20 cellular contexts compared by ENCODE assay signal in genomic region chr3:172119266-172119957, GRCh38.
"Had no signal": no experiment of that assay in that cellular context is flagged by ENCODE, and none has a peak within 500 bp of the region (broad histone marks: within the 10 kb centered on the region; RNA-seq: fewer than 3 reads in every experiment).

No MANE protein-coding gene starts in this region.

- H3K4me1 ChIP-seq: parathyroid adenoma had no signal

- H3K9me3 ChIP-seq: esophagus squamous epithelium, transverse colon had no signal

- DNase-seq: activated CD4-positive, alpha-beta T cell treated with anti-CD3 and anti-CD28 coated beads, Interleukin-2, amount 50 U/mL, for 48 hours; activated CD8-positive, alpha-beta memory T cell treated with anti-CD3 and anti-CD28 coated beads, Interleukin-2, amount 10 ng/mL, durations not matched to agents 7 days and 5 days; activated effector memory CD4-positive, alpha-beta T cell treated with Interleukin-2 at 50 U/mL for 16 hours; activated T-cell treated with anti-CD3 and anti-CD28 coated beads, Interleukin-2, amount 50 U/mL, for 24 hours; amniotic stem cell; brain microvascular endothelial cell; cerebellar nuclear complex; dorsolateral prefrontal cortex; esophagus squamous epithelium; foreskin fibroblast; left colon; small intestine; T-helper 2 cell; transverse colon had no signal

- H3K4me3 ChIP-seq: dorsolateral prefrontal cortex, esophagus squamous epithelium, transverse colon had no signal

- ATAC-seq: activated CD4-positive, CD25-positive, alpha-beta regulatory T cell treated with anti-CD3 and anti-CD28 coated beads, Interleukin-2, amount 50 U/mL, for 24 hours; activated CD8-positive, alpha-beta memory T cell treated with anti-CD3 and anti-CD28 coated beads, Interleukin-2, amount 10 ng/mL, durations not matched to agents 7 days and 5 days; activated naive CD4-positive, alpha-beta T cell treated with anti-CD3 and anti-CD28 coated beads, Interleukin-2, amount 50 U/mL, for 72 hours; left colon; stimulated activated effector memory CD8-positive, alpha-beta T cell treated with anti-CD3 and anti-CD28 coated beads, Interleukin-12 subunit alpha, Interleukin-12 subunit beta, amount 100 ng/mL, for 72 hours had no signal

- H3K27ac ChIP-seq: brain microvascular endothelial cell, dorsolateral prefrontal cortex, esophagus squamous epithelium, parathyroid adenoma, transverse colon had no signal

- H3K4me3 Mint-ChIP-seq: activated CD8-positive, alpha-beta memory T cell treated with anti-CD3 and anti-CD28 coated beads, Interleukin-2, amount 10 ng/mL, durations not matched to agents 7 days and 5 days; activated T-cell treated with anti-CD3 and anti-CD28 coated beads, Interleukin-2, amount 50 U/mL, for 24 hours; memory B cell; neural crest cell; stimulated activated effector memory CD8-positive, alpha-beta T cell treated with anti-CD3 and anti-CD28 coated beads, Interleukin-12 subunit alpha, Interleukin-12 subunit beta, amount 100 ng/mL, for 72 hours had no signal

- H3K4me1 Mint-ChIP-seq: memory B cell had no signal

- H3K36me3 ChIP-seq: transverse colon had no signal

- H3K27me3 ChIP-seq: brain microvascular endothelial cell, dorsolateral prefrontal cortex, esophagus squamous epithelium, transverse colon had no signal

- H3K9ac ChIP-seq: parathyroid adenoma had no signal

- H3K27me3 Mint-ChIP-seq: activated CD8-positive, alpha-beta memory T cell treated with anti-CD3 and anti-CD28 coated beads, Interleukin-2, amount 10 ng/mL, durations not matched to agents 7 days and 5 days; activated T-cell treated with anti-CD3 and anti-CD28 coated beads, Interleukin-2, amount 50 U/mL, for 24 hours had no signal

- H3K27ac Mint-ChIP-seq: activated CD8-positive, alpha-beta memory T cell treated with anti-CD3 and anti-CD28 coated beads, Interleukin-2, amount 10 ng/mL, durations not matched to agents 7 days and 5 days; activated T-cell treated with anti-CD3 and anti-CD28 coated beads, Interleukin-2, amount 50 U/mL, for 24 hours; memory B cell; stimulated activated effector memory CD8-positive, alpha-beta T cell treated with anti-CD3 and anti-CD28 coated beads, Interleukin-12 subunit alpha, Interleukin-12 subunit beta, amount 100 ng/mL, for 72 hours had no signal

- H2AFZ ChIP-seq: parathyroid adenoma had no signal

- H3K9me3 Mint-ChIP-seq: activated naive CD4-positive, alpha-beta T cell treated with anti-CD3 and anti-CD28 coated beads, Interleukin-2, amount 50 U/mL, for 72 hours; activated T-cell treated with anti-CD3 and anti-CD28 coated beads, Interleukin-2, amount 50 U/mL, for 24 hours; memory B cell; neural crest cell; stimulated activated effector memory CD8-positive, alpha-beta T cell treated with anti-CD3 and anti-CD28 coated beads, Interleukin-12 subunit alpha, Interleukin-12 subunit beta, amount 100 ng/mL, for 72 hours had no signal
